Comparison of ENCODE assay signal across 8 cellular contexts in the genomic region with DNA sequence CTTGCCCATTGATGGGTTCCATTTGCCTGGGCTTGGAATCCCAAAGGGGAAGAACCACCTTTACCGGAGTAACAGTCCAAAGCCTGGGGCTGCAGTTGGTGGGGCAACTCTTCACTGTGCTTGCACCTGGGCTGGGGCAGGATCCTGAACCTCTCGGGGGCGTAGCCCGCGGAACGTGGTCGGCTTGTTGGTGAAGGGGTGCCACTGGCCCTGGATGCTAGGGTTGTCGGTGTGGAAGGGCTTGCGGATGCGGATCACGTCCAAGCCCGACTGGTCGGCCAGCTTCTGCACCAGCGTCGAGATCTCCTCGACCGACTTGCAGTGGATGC. TPM values are rescaled to one million over a fixed set of nuclear protein-coding genes. Genes with fewer than 3 reads are reported as not detected.
DNase-seq lines count a peak whose midpoint lies in the region; ATAC-seq and TF ChIP-seq lines count a peak whose summit lies in the region.

No MANE protein-coding gene starts in this region.

- H3K4me3 Mint-ChIP-seq in effector memory CD8-positive, alpha-beta T cell = peak overlapping the region; percentile 91 to 93
- peak overlapping the region; percentile 97 for H3K4me3 Mint-ChIP-seq in nephron progenitor cell

- ATAC-seq in effector memory CD8-positive, alpha-beta T cell (replicated peaks) = no peak

- H3K79me2 ChIP-seq in MM.1S (ENCODE audit: low read length) = peaks cover 58% of the 10 kb centered on the region

- H3K36me3 Mint-ChIP-seq in effector memory CD8-positive, alpha-beta T cell (ENCODE audit: insufficient read depth) = peaks cover 21% of the 10 kb centered on the region
- H3K36me3 Mint-ChIP-seq in nephron progenitor cell (ENCODE audit: low read depth) = peaks cover 28% of the 10 kb centered on the region

- H3K4me1 Mint-ChIP-seq in effector memory CD8-positive, alpha-beta T cell (ENCODE audit: low read depth in 2 of 2) = peaks cover 27 to 31% of the 10 kb centered on the region in 2 donors
- peaks cover 40% of the 10 kb centered on the region for H3K4me1 Mint-ChIP-seq in nephron progenitor cell

- H3K27ac ChIP-seq in C4-2B (peak overlapping the region; percentile 86), MM.1S (ENCODE audit: low read length) (no peak overlapping the region)

- no peaks in the 10 kb centered on the region for H3K9me3 ChIP-seq in MM.1S (replicated peaks; ENCODE audit: insufficient read depth, low read length)

- H3K9ac ChIP-seq in MM.1S (ENCODE audit: low read length) = peak overlapping the region; percentile 83

- no peaks in the 10 kb centered on the region for H3K27me3 ChIP-seq in MM.1S (replicated peaks; ENCODE audit: insufficient read depth, low read length)

- H3K9me2 ChIP-seq in MM.1S (replicated peaks; ENCODE audit: insufficient read depth, low read length) = no peaks in the 10 kb centered on the region

- peak overlapping the region; percentile 88 to 94 for H3K27ac Mint-ChIP-seq in effector memory CD8-positive, alpha-beta T cell
- no peak overlapping the region for H3K27ac Mint-ChIP-seq in nephron progenitor cell

- H3K9me3 Mint-ChIP-seq in effector memory CD8-positive, alpha-beta T cell = no peaks in the 10 kb centered on the region
- H3K9me3 Mint-ChIP-seq in nephron progenitor cell = no peaks in the 10 kb centered on the region

- peak overlapping the region; percentile 100 for H2AFZ ChIP-seq in MM.1S (ENCODE audit: low read length)

- 0 out of 2 replicates have a peak, but pooled peaks cover 4% of the 10 kb centered on the region for H3F3A ChIP-seq in MM.1S (ENCODE audit: insufficient read depth, low read length)

- no peaks in the 10 kb centered on the region for H4K20me1 ChIP-seq in MM.1S (ENCODE audit: insufficient read depth, low read length)

- TF ChIP-seq CTCF in C4-2B (conservative IDR thresholded peaks at IDR 0.05) (no peak), MM.1S (IDR thresholded peaks at IDR 0.05; ENCODE audit: low read length) (no peak), nephron progenitor cell (IDR thresholded peaks at IDR 0.05) (no peak)

- DNase-seq in MM.1S (peak; percentile 6), nephron progenitor cell (no peak), mucosa of gallbladder (ENCODE audit: low spot score) (no peak), NCI-H1417 treated with DMSO at 0.1 percent for 48 hours (lab: John Stamatoyannopoulos, UW) (no peak), erythroblast (lab: John Stamatoyannopoulos, UW) (no peak), ecto neural progenitor cell (ENCODE audit: low spot score) (no peak)
- DNase-seq in effector memory CD8-positive, alpha-beta T cell = no peak

- H3K4me2 ChIP-seq in MM.1S (ENCODE audit: low read depth, low read length) = peak overlapping the region; percentile 99

- no peaks in the 10 kb centered on the region for H3K27me3 Mint-ChIP-seq in effector memory CD8-positive, alpha-beta T cell
- H3K27me3 Mint-ChIP-seq in nephron progenitor cell (ENCODE audit: low read depth, poor library complexity) = no peaks in the 10 kb centered on the region

- peaks cover 8% of the 10 kb centered on the region; the same call in 1 of the 2 replicates for H3K36me3 ChIP-seq in MM.1S (replicated peaks; ENCODE audit: insufficient read depth, low read length)

- no peak for TF ChIP-seq POLR2A in erythroblast (IDR thresholded peaks at IDR 0.05; ENCODE audit: low read length)

- H3K4me1 ChIP-seq in MM.1S (ENCODE audit: low read length) = peaks cover 21% of the 10 kb centered on the region

- peak overlapping the region; percentile 100 for H3K4me3 ChIP-seq in MM.1S (ENCODE audit: low read length)

RNA-seq across cellular contexts. Expression of gene MRPL43, which starts 0.7 kb away (rescaled TPM):
- 104 TPM for total RNA-seq in mucosa of gallbladder

RNA-seq across cellular contexts. Expression of gene TWNK, which starts 0.8 kb away (rescaled TPM):
- 5.7 TPM for total RNA-seq in mucosa of gallbladder

RNA-seq across cellular contexts. Expression of gene LZTS2, which starts 13.0 kb away (rescaled TPM):
- total RNA-seq in mucosa of gallbladder = 84.9 TPM

RNA-seq across cellular contexts. Expression of gene SEMA4G, which starts 17.3 kb away (rescaled TPM):
- 55.1 TPM for total RNA-seq in mucosa of gallbladder

RNA-seq across cellular contexts. Expression of gene PDZD7, which starts 44.3 kb away (rescaled TPM):
- total RNA-seq in mucosa of gallbladder = 5.3 TPM
